ENCODE assay signal across 8 cellular contexts in the genomic region with DNA sequence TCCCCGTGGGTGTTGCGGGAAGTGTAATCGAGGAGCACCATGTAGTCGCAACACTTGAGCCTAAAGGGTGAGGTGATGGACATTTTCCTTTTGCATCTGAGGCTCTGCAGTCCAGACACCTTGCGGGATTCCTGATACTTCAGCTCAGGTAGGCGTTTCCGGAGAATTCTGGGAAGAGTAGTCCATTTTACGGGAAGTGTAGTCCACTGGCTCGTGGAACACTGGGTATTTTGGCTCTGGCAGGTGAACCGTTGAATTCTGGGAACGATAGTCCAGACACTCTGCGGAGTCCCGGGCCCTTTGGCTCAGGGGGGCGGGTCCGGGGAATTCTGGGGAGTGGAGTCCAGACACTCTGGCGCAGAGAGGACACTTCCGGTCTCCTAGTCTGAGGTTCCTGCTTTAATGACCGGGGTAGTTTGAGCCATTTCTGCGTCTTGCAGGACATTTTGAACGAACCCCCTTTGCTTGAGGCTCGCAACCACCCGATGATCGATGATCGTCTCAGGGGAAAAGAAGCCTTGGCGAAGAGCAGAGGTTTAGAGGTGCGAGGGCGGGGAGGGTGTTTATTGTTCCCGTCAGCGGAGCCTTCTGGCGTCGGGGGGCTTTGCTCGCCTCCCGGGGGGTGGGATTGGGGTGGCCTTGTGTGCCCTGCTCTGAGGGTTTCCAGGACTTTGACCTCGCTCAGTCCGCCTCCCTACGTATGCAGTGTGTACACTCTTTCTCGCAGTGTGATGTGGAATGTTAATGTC. TPM values are rescaled to one million over a fixed set of nuclear protein-coding genes. Genes with fewer than 3 reads are reported as not detected.
DNase-seq lines count a peak whose midpoint lies in the region; ATAC-seq and TF ChIP-seq lines count a peak whose summit lies in the region.

Gene ZNF223 (plus strand): TSS at position 383 of the 749 bp plus-strand sequence. CDS start 3,141 bp downstream, outside the sequence.

- peak within 1 kb of the TSS; percentile 94 for H3K4me3 ChIP-seq in AG04449 (ENCODE audit: low read depth, low read length)

- intact Hi-C loops in Right ventricle myocardium inferior (cut with DNase I): loop anchor here (1.0 to 10.0 kb wide), 5 partner anchors 21 to 350 kb away; partner anchors contain the start of genes ZNF222, ZNF227, ZNF230 and ZNF284

- peak; percentile 100 for ATAC-seq in Right ventricle myocardium inferior

- DNase-seq in AG04449 (ENCODE audit: low read depth, low spot score) (peak; percentile 50), GM19240 (ENCODE audit: insufficient read length, low spot score) (peak; percentile 43), NCI-H1092 treated with DMSO at 0.1 percent for 48 hours (lab: John Stamatoyannopoulos, UW) (peak; percentile 92), T follicular helper cell (ENCODE audit: low read depth) (peak; percentile 34), amniotic epithelial cell (ENCODE audit: low read depth) (peak; percentile 94), Right ventricle myocardium inferior (ENCODE audit: missing footprints) (peak; percentile 95), nucleus accumbens (lab: John Stamatoyannopoulos, UW) (peak; percentile 66 to 98 (median 94))

- no peak for TF ChIP-seq CTCF in AG04449 (IDR thresholded peaks at IDR 0.05; ENCODE audit: insufficient read depth, low read length, missing control alignments)

- H3K27ac ChIP-seq in temporal lobe (ENCODE audit: low read depth, low read length): no peak within 1 kb of the TSS

- CTCF ChIA-PET in AG04449 (lab: Yijun Ruan, JAX): no interaction called here

- POLR2A ChIA-PET in AG04449 (lab: Yijun Ruan, JAX): interaction anchor here (0.8 kb wide), 1 partner anchor 10 kb away, joined by 3 read pairs; no protein-coding TSS in a partner anchor

RNA-seq across cellular contexts. Expression of gene ZNF223, which starts in this region (rescaled TPM):
- 2.4 TPM for total RNA-seq in Right ventricle myocardium inferior
- total RNA-seq in temporal lobe: 12.0 TPM

Comparison
In these comparisons a context has a peak if more than half of its experiments do, and no peak if none do; other contexts are left out.
1. DNase-seq: peak in every context shown above with its lines; median percentile 95 in Right ventricle myocardium inferior; 94 in amniotic epithelial cell; 94 in nucleus accumbens; 92 in NCI-H1092 treated with DMSO at 0.1 percent for 48 hours; 50 in AG04449; 43 in GM19240; 34 in T follicular helper cell.